ENCODE assay signal across 1 cellular context in genomic region chr2:3377279-3377611, GRCh38.
TF ChIP-seq lines count a peak whose summit lies in the region.

No MANE protein-coding gene starts in this region.

TF ChIP-seq in K562, 482 proteins besides CTCF, POLR2A, EP300 and RAD21 (continued from another document):
- TF ChIP-seq ZHX1 (conservative IDR thresholded peaks at IDR 0.05; ENCODE audit: low read length) (no peak), IRF2 (CRISPR knock-in tag; IDR thresholded peaks at IDR 0.05) (no peak), IRF9 (tag; IDR thresholded peaks at IDR 0.05) (no peak)
- TF ChIP-seq, protein P1, sequence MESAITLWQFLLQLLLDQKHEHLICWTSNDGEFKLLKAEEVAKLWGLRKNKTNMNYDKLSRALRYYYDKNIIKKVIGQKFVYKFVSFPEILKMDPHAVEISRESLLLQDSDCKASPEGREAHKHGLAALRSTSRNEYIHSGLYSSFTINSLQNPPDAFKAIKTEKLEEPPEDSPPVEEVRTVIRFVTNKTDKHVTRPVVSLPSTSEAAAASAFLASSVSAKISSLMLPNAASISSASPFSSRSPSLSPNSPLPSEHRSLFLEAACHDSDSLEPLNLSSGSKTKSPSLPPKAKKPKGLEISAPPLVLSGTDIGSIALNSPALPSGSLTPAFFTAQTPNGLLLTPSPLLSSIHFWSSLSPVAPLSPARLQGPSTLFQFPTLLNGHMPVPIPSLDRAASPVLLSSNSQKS (CRISPR knock-in tag; IDR thresholded peaks at IDR 0.05): no peak
- TF ChIP-seq, protein P2, sequence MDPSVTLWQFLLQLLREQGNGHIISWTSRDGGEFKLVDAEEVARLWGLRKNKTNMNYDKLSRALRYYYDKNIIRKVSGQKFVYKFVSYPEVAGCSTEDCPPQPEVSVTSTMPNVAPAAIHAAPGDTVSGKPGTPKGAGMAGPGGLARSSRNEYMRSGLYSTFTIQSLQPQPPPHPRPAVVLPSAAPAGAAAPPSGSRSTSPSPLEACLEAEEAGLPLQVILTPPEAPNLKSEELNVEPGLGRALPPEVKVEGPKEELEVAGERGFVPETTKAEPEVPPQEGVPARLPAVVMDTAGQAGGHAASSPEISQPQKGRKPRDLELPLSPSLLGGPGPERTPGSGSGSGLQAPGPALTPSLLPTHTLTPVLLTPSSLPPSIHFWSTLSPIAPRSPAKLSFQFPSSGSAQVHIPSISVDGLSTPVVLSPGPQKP (CRISPR knock-in tag; IDR thresholded peaks at IDR 0.05): no peak
TF ChIP-seq in K562: peak in this region for 10.
